Comparison of ENCODE assay signal across 13 cellular contexts in genomic region chr18:62555135-62555534, GRCh38. TPM values are rescaled to one million over a fixed set of nuclear protein-coding genes. Genes with fewer than 3 reads are reported as not detected.
DNase-seq lines count a peak whose midpoint lies in the region; ATAC-seq and TF ChIP-seq lines count a peak whose summit lies in the region.
"Had no signal": no experiment of that assay in that cellular context is flagged by ENCODE, and none has a peak within 500 bp of the region (broad histone marks: within the 10 kb centered on the region; RNA-seq: fewer than 3 reads in every experiment).

No MANE protein-coding gene starts in this region.

- no peak overlapping the region for H2AFZ ChIP-seq in fibroblast of lung (ENCODE audit: low read length)
- no peak overlapping the region for H2AFZ ChIP-seq in mesenchymal stem cell (ENCODE audit: low read depth, low read length)

- no peak overlapping the region for H3K23ac ChIP-seq in mesendoderm (ENCODE audit: low read length)
- no peak overlapping the region for H3K23ac ChIP-seq in mesenchymal stem cell (ENCODE audit: low read length in 2 of 2)

- H2BK12ac ChIP-seq in mesenchymal stem cell (ENCODE audit: low read length in 2 of 2) = no peak overlapping the region

- H3K18ac ChIP-seq in mesendoderm (ENCODE audit: low read length) (no peak overlapping the region), mesenchymal stem cell (ENCODE audit: low read depth in 1 of 2, low read length in 2 of 2) (no peak overlapping the region)

- H2BK120ac ChIP-seq in mesendoderm (ENCODE audit: low read depth, low read length) = no peak overlapping the region
- H2BK120ac ChIP-seq in mesenchymal stem cell (ENCODE audit: low read depth, low read length) = no peak overlapping the region

- H2BK5ac ChIP-seq in mesendoderm (ENCODE audit: low read length) (no peak overlapping the region), mesenchymal stem cell (ENCODE audit: low read depth, low read length, poor library complexity, severe bottlenecking) (no peak overlapping the region)

- H3K79me2 ChIP-seq in fibroblast of lung (ENCODE audit: control insufficient read depth, insufficient read depth, low read length) = no peaks in the 10 kb centered on the region
- no peaks in the 10 kb centered on the region for H3K79me2 ChIP-seq in mesendoderm (ENCODE audit: control insufficient read depth, insufficient read depth, low read length)

- H3K14ac ChIP-seq in mesenchymal stem cell (ENCODE audit: low read length in 2 of 2) = no peak overlapping the region

- H4K8ac ChIP-seq in mesendoderm (ENCODE audit: low read depth, low read length) (no peak overlapping the region), mesenchymal stem cell (ENCODE audit: low read length) (no peak overlapping the region)

- H3K36me3 ChIP-seq in RWPE2 (ENCODE audit: low read depth) (peaks cover 43% of the 10 kb centered on the region), fibroblast of lung (ENCODE audit: control insufficient read depth, insufficient read depth, low read length) (peaks cover 6% of the 10 kb centered on the region), mesendoderm (ENCODE audit: control insufficient read depth, insufficient read depth, low read length) (no peaks in the 10 kb centered on the region), mesenchymal stem cell (ENCODE audit: control insufficient read depth in 1 of 2, insufficient read depth in 2 of 2, low read depth in 1 of 2, low read length in 2 of 2) (peaks cover 10 to 83% of the 10 kb centered on the region in 2 experiments)

- H3K4me1 ChIP-seq in RWPE2 (ENCODE audit: insufficient read depth, poor library complexity, severe bottlenecking) = peaks cover 11% of the 10 kb centered on the region
- no peaks in the 10 kb centered on the region for H3K4me1 ChIP-seq in fibroblast of lung (ENCODE audit: control insufficient read depth, extremely low read depth, insufficient read depth, low read length)
- no peaks in the 10 kb centered on the region for H3K4me1 ChIP-seq in mesendoderm (ENCODE audit: control insufficient read depth, low read depth, low read length)
- H3K4me1 ChIP-seq in mesenchymal stem cell (ENCODE audit: control insufficient read depth, insufficient read depth, low read depth, low read length) = no peaks in the 10 kb centered on the region

- H4K91ac ChIP-seq in mesenchymal stem cell (ENCODE audit: low read length) = no peak overlapping the region

- TF ChIP-seq CTCF in RWPE2 (IDR thresholded peaks at IDR 0.05; ENCODE audit: poor library complexity, severe bottlenecking) (no peak), fibroblast of lung (conservative IDR thresholded peaks at IDR 0.05 in 1 of 2, IDR thresholded peaks at IDR 0.05 in 1 of 2; ENCODE audit: low read depth in 1 of 2, low read length in 2 of 2) (no peak)

- H3K27ac ChIP-seq in RWPE2 (ENCODE audit: poor library complexity, severe bottlenecking) = peak overlapping the region; percentile 35
- no peak overlapping the region for H3K27ac ChIP-seq in fibroblast of lung (ENCODE audit: insufficient read depth, low read length)
- H3K27ac ChIP-seq in mesendoderm (ENCODE audit: low read depth, low read length) = no peak overlapping the region
- no peak overlapping the region for H3K27ac ChIP-seq in mesenchymal stem cell (ENCODE audit: low read length, poor library complexity, severe bottlenecking)

- no peak overlapping the region for H2BK15ac ChIP-seq in mesendoderm (replicated peaks; ENCODE audit: low read depth)
- H2BK15ac ChIP-seq in mesenchymal stem cell (ENCODE audit: low read depth, poor library complexity, severe bottlenecking) = no peak overlapping the region

- H3K27me3 ChIP-seq in RWPE2 (ENCODE audit: insufficient read depth, poor library complexity, severe bottlenecking) = no peaks in the 10 kb centered on the region
- no peaks in the 10 kb centered on the region for H3K27me3 ChIP-seq in fibroblast of lung (ENCODE audit: control insufficient read depth, insufficient read depth, low read length)
- no peaks in the 10 kb centered on the region for H3K27me3 ChIP-seq in mesendoderm (ENCODE audit: insufficient read depth, low read length, poor library complexity)
- no peaks in the 10 kb centered on the region for H3K27me3 ChIP-seq in mesenchymal stem cell (ENCODE audit: control insufficient read depth in 1 of 2, insufficient read depth in 1 of 2, low read length in 2 of 2)

- no peak overlapping the region for H3K56ac ChIP-seq in mesendoderm (ENCODE audit: low read length)

- WGBS in mesendoderm (ENCODE audit: extremely low coverage, insufficient coverage, low lambda C conversion rate) = no CpG with 5 or more reads among the region's 3 CpGs
- WGBS in mesenchymal stem cell = 77% methylated on average over 2 of the region's 3 CpGs

- H4K5ac ChIP-seq in mesendoderm (ENCODE audit: low read length) = no peak overlapping the region

- H4K20me1 ChIP-seq in fibroblast of lung (ENCODE audit: control insufficient read depth, extremely low read depth, insufficient read depth, low read length) = no peaks in the 10 kb centered on the region

- H3K9ac ChIP-seq in fibroblast of lung (ENCODE audit: insufficient read depth, low read length) (no peak overlapping the region), mesendoderm (ENCODE audit: low read length) (no peak overlapping the region), mesenchymal stem cell (ENCODE audit: low read length) (no peak overlapping the region)

- H2AK5ac ChIP-seq in mesendoderm (ENCODE audit: low read length) (no peak overlapping the region), mesenchymal stem cell (ENCODE audit: low read length, severe bottlenecking) (no peak overlapping the region)

- ATAC-seq in RWPE2 (ENCODE audit: low read depth) (peak; percentile 96), left lobe of liver (no peak)

- H3K9me3 ChIP-seq in RWPE2 (ENCODE audit: severe bottlenecking) (no peaks in the 10 kb centered on the region), fibroblast of lung (ENCODE audit: control insufficient read depth, insufficient read depth, low read depth, low read length) (no peaks in the 10 kb centered on the region), mesenchymal stem cell (ENCODE audit: control insufficient read depth, low read length) (no peaks in the 10 kb centered on the region)

- H3K79me1 ChIP-seq in mesendoderm (ENCODE audit: low read length) (no peaks in the 10 kb centered on the region), mesenchymal stem cell (replicated peaks; ENCODE audit: low read length, poor library complexity, severe bottlenecking) (peaks cover 7% of the 10 kb centered on the region)

- DNase-seq in A172 (ENCODE audit: low spot score) = peak; percentile 27
- DNase-seq in HCEC 1CT = peak; percentile 72
- no peak for DNase-seq in RWPE2 (ENCODE audit: low spot score)
- peak; percentile 31 to 49 for DNase-seq in fibroblast of lung (ENCODE audit: low read depth in 2 of 2)
- no peak for DNase-seq in NCI-H2107 (lab: John Stamatoyannopoulos, UW)
- no peak for DNase-seq in mesendoderm
- no peak for DNase-seq in mesenchymal stem cell
- no peak for DNase-seq in left lobe of liver (ENCODE audit: low spot score)
- DNase-seq: head of caudate nucleus, KG1, NCI-H2171 treated with DMSO at 0.1 percent for 48 hours, occipital lobe, T-helper 2 cell had no signal

- H3K4ac ChIP-seq in mesendoderm (ENCODE audit: low read depth, low read length) = no peak overlapping the region
- H3K4ac ChIP-seq in mesenchymal stem cell (ENCODE audit: low read depth in 1 of 2, low read length in 2 of 2) = no peak overlapping the region

- H3K4me3 ChIP-seq in RWPE2 (ENCODE audit: severe bottlenecking) = no peak overlapping the region
- no peak overlapping the region for H3K4me3 ChIP-seq in fibroblast of lung (replicated peaks in 1 of 4; ENCODE audit: control extremely low read depth in 1 of 4, insufficient read depth in 1 of 4, low read depth in 3 of 4, low read length in 4 of 4)
- H3K4me3 ChIP-seq in mesendoderm (ENCODE audit: low read length) = no peak overlapping the region
- H3K4me3 ChIP-seq in mesenchymal stem cell (ENCODE audit: insufficient read depth in 1 of 2, low read depth in 1 of 2, low read length in 2 of 2) = no peak overlapping the region

- H3K4me2 ChIP-seq in fibroblast of lung (ENCODE audit: extremely low read depth, insufficient read depth, low read length) (no peak overlapping the region), mesendoderm (ENCODE audit: low read length) (no peak overlapping the region), mesenchymal stem cell (ENCODE audit: low read length, poor library complexity, severe bottlenecking) (no peak overlapping the region)

RNA-seq across cellular contexts. Expression of gene ZCCHC2, which starts 32.3 kb away (rescaled TPM):
- total RNA-seq in A172 (2014; rRNA removed; shearing (Covaris generic)) = 2.7 and 8.3 TPM in 2 replicates
- 10.9 and 14.6 TPM in 2 replicates for total RNA-seq in fibroblast of lung
- 5.3 and 6.0 TPM in 2 replicates for polyA plus RNA-seq in fibroblast of lung
- 2.9 and 3.3 TPM in 2 replicates for polyA plus RNA-seq in fibroblast of lung (2012)
- polyA minus RNA-seq in fibroblast of lung (ENCODE audit: low replicate concordance) = 6.7 and 23.8 TPM in 2 replicates
- polyA plus RNA-seq in mesendoderm (2013, experiment 1 of 2) = 4.2 TPM
- polyA plus RNA-seq in mesendoderm (2013, experiment 2 of 2) = 4.7 TPM
- 4.7 TPM for polyA plus RNA-seq in mesenchymal stem cell (2013, experiment 1 of 2)
- 4.8 TPM for polyA plus RNA-seq in mesenchymal stem cell (2013, experiment 2 of 2)
- 23.9 TPM for total RNA-seq in left lobe of liver

Comparison
In these comparisons a context has a peak if more than half of its experiments do, and no peak if none do; other contexts are left out.
1. DNase-seq: peak in A172 (single experiment), HCEC 1CT (single experiment) and fibroblast of lung (2 of 2); none in RWPE2 (single experiment), NCI-H2107 (single experiment), mesendoderm (single experiment), mesenchymal stem cell (single experiment) and left lobe of liver (single experiment).